In genomic region chr9:87516222-87516930, GRCh38 we compare ENCODE assay signal across 1 cellular context.
A peak's percentile ranks its signal among the peaks of the same experiment; 100 is the strongest.
TF ChIP-seq lines count a peak whose summit lies in the region.

No MANE protein-coding gene starts in this region.

TF ChIP-seq in liver, 16 proteins besides CTCF, POLR2A, EP300 and RAD21 (continued from another document):
- TF ChIP-seq, protein P1, sequence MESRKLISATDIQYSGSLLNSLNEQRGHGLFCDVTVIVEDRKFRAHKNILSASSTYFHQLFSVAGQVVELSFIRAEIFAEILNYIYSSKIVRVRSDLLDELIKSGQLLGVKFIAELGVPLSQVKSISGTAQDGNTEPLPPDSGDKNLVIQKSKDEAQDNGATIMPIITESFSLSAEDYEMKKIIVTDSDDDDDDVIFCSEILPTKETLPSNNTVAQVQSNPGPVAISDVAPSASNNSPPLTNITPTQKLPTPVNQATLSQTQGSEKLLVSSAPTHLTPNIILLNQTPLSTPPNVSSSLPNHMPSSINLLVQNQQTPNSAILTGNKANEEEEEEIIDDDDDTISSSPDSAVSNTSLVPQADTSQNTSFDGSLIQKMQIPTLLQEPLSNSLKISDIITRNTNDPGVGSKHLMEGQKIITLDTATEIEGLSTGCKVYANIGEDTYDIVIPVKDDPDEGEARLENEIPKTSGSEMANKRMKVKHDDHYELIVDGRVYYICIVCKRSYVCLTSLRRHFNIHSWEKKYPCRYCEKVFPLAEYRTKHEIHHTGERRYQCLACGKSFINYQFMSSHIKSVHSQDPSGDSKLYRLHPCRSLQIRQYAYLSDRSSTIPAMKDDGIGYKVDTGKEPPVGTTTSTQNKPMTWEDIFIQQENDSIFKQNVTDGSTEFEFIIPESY (IDR thresholded peaks at IDR 0.05): no peak
- TF ChIP-seq JUND (IDR thresholded peaks at IDR 0.05) (peak; percentile 79), FOXA1 (IDR thresholded peaks at IDR 0.05) (no peak), FOXA2 (IDR thresholded peaks at IDR 0.05) (no peak), GABPA (IDR thresholded peaks at IDR 0.05 in 1 of 2, conservative IDR thresholded peaks at IDR 0.05 in 1 of 2) (no peak), EGR1 (IDR thresholded peaks at IDR 0.05; ENCODE audit: low read depth in 2 of 2) (no peak)
